Comparison of ENCODE assay signal across 33 cellular contexts in genomic region chr19:4201798-4202197, GRCh38. TPM values are rescaled to one million over a fixed set of nuclear protein-coding genes. Genes with fewer than 3 reads are reported as not detected.
"Had no signal": no experiment of that assay in that cellular context is flagged by ENCODE, and none has a peak within 500 bp of the region (broad histone marks: within the 10 kb centered on the region; RNA-seq: fewer than 3 reads in every experiment).

No MANE protein-coding gene starts in this region.

- H3K27ac Mint-ChIP-seq: stimulated activated effector memory CD8-positive, alpha-beta T cell treated with anti-CD3 and anti-CD28 coated beads, Interleukin-12 subunit alpha, Interleukin-12 subunit beta, amount 100 ng/mL, for 72 hours; stimulated activated memory B cell treated with anti-CD40 and anti-IgM and Interleukin-4, amounts not matched to agents 10 μg/mL and 1 μg/mL and 100 μg/mL, for 72 hours; stimulated activated naive B cell treated with anti-CD40 and anti-IgM and Interleukin-4, amounts not matched to agents 10 μg/mL and 1 μg/mL and 100 μg/mL, for 72 hours; stimulated activated naive CD8-positive, alpha-beta T cell treated with anti-CD3 and anti-CD28 coated beads, Interleukin-15, amount 100 ng/mL, for 72 hours; stimulated activated naive CD8-positive, alpha-beta T cell treated with anti-CD3 and anti-CD28 coated beads, Interleukin-15, Interleukin-2, amounts not matched to agents 100 ng/mL and 50 ng/mL, for 24 hours; type B pancreatic cell had no signal

- H3K36me3 Mint-ChIP-seq: stimulated activated effector memory CD8-positive, alpha-beta T cell treated with anti-CD3 and anti-CD28 coated beads, Interleukin-12 subunit alpha, Interleukin-12 subunit beta, amount 100 ng/mL, for 72 hours had no signal

- FAIRE-seq: urothelium cell line had no signal

- ATAC-seq: stimulated activated effector memory CD8-positive, alpha-beta T cell treated with anti-CD3 and anti-CD28 coated beads, Interleukin-12 subunit alpha, Interleukin-12 subunit beta, amount 100 ng/mL, for 72 hours; stimulated activated memory B cell treated with anti-CD40 and anti-IgM and Interleukin-4, amounts not matched to agents 10 μg/mL and 1 μg/mL and 100 μg/mL, for 72 hours; stimulated activated naive B cell treated with anti-CD40 and anti-IgM and Interleukin-4, amounts not matched to agents 10 μg/mL and 1 μg/mL and 100 μg/mL, for 72 hours; stimulated activated naive CD8-positive, alpha-beta T cell treated with anti-CD3 and anti-CD28 coated beads, Interleukin-15, amount 100 ng/mL, for 72 hours; stimulated activated naive CD8-positive, alpha-beta T cell treated with anti-CD3 and anti-CD28 coated beads, Interleukin-15, Interleukin-2, amounts not matched to agents 100 U/mL and 50 U/mL, for 24 hours; upper lobe of right lung had no signal

- H3K27me3 ChIP-seq: testis had no signal

- H3K4me3 Mint-ChIP-seq: stimulated activated effector memory CD8-positive, alpha-beta T cell treated with anti-CD3 and anti-CD28 coated beads, Interleukin-12 subunit alpha, Interleukin-12 subunit beta, amount 100 ng/mL, for 72 hours; stimulated activated memory B cell treated with anti-CD40 and anti-IgM and Interleukin-4, amounts not matched to agents 10 μg/mL and 1 μg/mL and 100 μg/mL, for 72 hours; stimulated activated naive B cell treated with anti-CD40 and anti-IgM and Interleukin-4, amounts not matched to agents 10 μg/mL and 1 μg/mL and 100 μg/mL, for 72 hours; stimulated activated naive CD8-positive, alpha-beta T cell treated with anti-CD3 and anti-CD28 coated beads, Interleukin-15, amount 100 ng/mL, for 72 hours; stimulated activated naive CD8-positive, alpha-beta T cell treated with anti-CD3 and anti-CD28 coated beads, Interleukin-15, Interleukin-2, amounts not matched to agents 100 ng/mL and 50 ng/mL, for 24 hours; type B pancreatic cell had no signal

- DNase-seq: stimulated activated CD4-positive, alpha-beta T cell treated with anti-CD3 and anti-CD28 coated beads, Interleukin-2, amount 100 ng/mL, for 48 hours; stimulated activated CD4-positive, alpha-beta T cell treated with anti-CD3 and anti-CD28 coated beads, Interleukin-4, amount 100 ng/mL, for 1 hour; stimulated activated CD4-positive, alpha-beta T cell treated with anti-CD3 and anti-CD28 coated beads, Interleukin-4, amount 100 ng/mL, for 24 hours; stimulated activated CD4-positive, alpha-beta T cell treated with anti-CD3 and anti-CD28 coated beads, Interleukin-4, amount 100 ng/mL, for 4 hours; stimulated activated CD8-positive, alpha-beta memory T cell treated with anti-CD3 and anti-CD28 coated beads, Interleukin-4, amount 100 ng/mL, for 48 hours; stimulated activated naive B cell treated with anti-CD40 and anti-IgM and Interleukin-4, amounts not matched to agents 10 μg/mL and 1 μg/mL and 100 μg/mL, for 72 hours; stimulated activated naive CD4-positive, alpha-beta T cell; stimulated activated naive CD4-positive, alpha-beta T cell treated with Interleukin-2 at 50 U/mL for 16 hours; stimulated activated naive CD8-positive, alpha-beta T cell treated with anti-CD3 and anti-CD28 coated beads, Interleukin-15, amount 100 ng/mL, for 72 hours; stimulated activated naive CD8-positive, alpha-beta T cell treated with anti-CD3 and anti-CD28 coated beads, Interleukin-15, Interleukin-2, amounts not matched to agents 100 U/mL and 50 U/mL, for 24 hours; stomach; substantia nigra; testis; thyroid gland; tibial artery; transverse colon; trophoblast cell; upper lobe of left lung; upper lobe of right lung; uterus had no signal

- H3K9me3 ChIP-seq: stomach, suprapubic skin, testis, thoracic aorta, thyroid gland, tibial artery, tibial nerve, transverse colon, upper lobe of left lung, upper lobe of right lung, uterus, vagina had no signal

- H3K27ac ChIP-seq: stomach, suprapubic skin, testis, thoracic aorta, thyroid gland, tibial artery, tibial nerve, transverse colon, upper lobe of left lung, upper lobe of right lung, uterus, vagina had no signal

- H3K36me3 ChIP-seq: stomach, suprapubic skin, thoracic aorta, thyroid gland, tibial artery, tibial nerve, transverse colon, upper lobe of left lung, upper lobe of right lung, uterus, vagina had no signal

- H3K4me3 ChIP-seq: stomach, suprapubic skin, testis, thoracic aorta, thyroid gland, tibial artery, tibial nerve, transverse colon, upper lobe of left lung, upper lobe of right lung, uterus, vagina had no signal

RNA-seq across cellular contexts. Expression of gene EBI3, which starts 27.5 kb away (rescaled TPM):
- total RNA-seq: vagina had no signal

RNA-seq across cellular contexts. Expression of gene CREB3L3, which starts 48.4 kb away (rescaled TPM):
- total RNA-seq: subcutaneous adipose tissue, temporal lobe, thoracic aorta, thyroid gland, tibial nerve, upper lobe of right lung, ureter, urinary bladder, uterus, vagina had no signal
